Comparison of ENCODE assay signal across 25 cellular contexts in the genomic region with DNA sequence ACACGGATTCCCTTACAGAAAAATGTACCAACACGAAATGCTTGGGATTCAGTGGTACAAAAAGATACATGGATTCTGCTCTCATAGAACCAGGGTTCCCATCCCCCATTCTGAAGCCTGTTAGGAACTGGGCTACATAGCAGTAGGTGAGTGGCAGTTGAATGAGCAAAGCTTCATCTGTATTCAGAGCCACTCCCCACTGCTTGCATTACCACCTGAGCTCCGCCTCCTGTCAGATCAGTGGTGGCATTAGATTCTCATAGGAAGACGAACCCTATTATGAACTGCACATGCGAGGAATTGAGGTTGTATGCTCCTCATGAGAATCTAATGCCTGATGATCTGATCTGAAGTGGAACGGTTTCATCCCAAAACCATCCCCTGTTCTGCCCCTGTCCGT.
DNase-seq lines count a peak whose midpoint lies in the region; ATAC-seq and TF ChIP-seq lines count a peak whose summit lies in the region.
"Had no signal": no experiment of that assay in that cellular context is flagged by ENCODE, and none has a peak within 500 bp of the region (broad histone marks: within the 10 kb centered on the region; RNA-seq: fewer than 3 reads in every experiment).

No MANE protein-coding gene starts in this region.

- H2BK120ac ChIP-seq in trophoblast cell (ENCODE audit: insufficient read depth, low read length, poor library complexity), result no peak overlapping the region

- DNase-seq in DMS53 (lab: John Stamatoyannopoulos, UW) (peak; percentile 22), DMS53 treated with DMSO at 0.1 percent for 48 hours (lab: John Stamatoyannopoulos, UW; ENCODE audit: unreplicated experiment) (no peak), trophoblast cell (no peak), lower lobe of right lung (no peak)
- DNase-seq in activated CD4-positive, alpha-beta T cell treated with anti-CD3 and anti-CD28 coated beads, Interleukin-2, amount 10 ng/mL, durations not matched to agents 24 days and 14 days, result no peak
- DNase-seq: ACHN; BE2C; C1 segment of cervical spinal cord; CD4-positive, alpha-beta memory T cell; CD4-positive, CD25-positive, alpha-beta regulatory T cell; CD8-positive, alpha-beta memory T cell; COR-L47; DMS 273 treated with DMSO at 0.1 percent for 48 hours; DMS153; DMS79; DND-41; EL; GDM1 had no signal

- POLR2A ChIA-PET in HEK293 (lab: Yijun Ruan, JAX), result no interaction called here

- no peak overlapping the region for H2BK12ac ChIP-seq in trophoblast cell (ENCODE audit: low read length)

- H3K9me3 ChIP-seq in HEK293 (ENCODE audit: control insufficient read depth, insufficient read depth, low read depth, low read length) (no peaks in the 10 kb centered on the region), trophoblast cell (ENCODE audit: insufficient read depth, low read depth, low read length) (no peaks in the 10 kb centered on the region), lower lobe of right lung (no peaks in the 10 kb centered on the region)
- H3K9me3 ChIP-seq: A549, BE2C had no signal

- no peaks in the 10 kb centered on the region for H3K36me3 ChIP-seq in ACC112 (ENCODE audit: insufficient read depth, low read length)
- H3K36me3 ChIP-seq in HEK293 (ENCODE audit: control insufficient read depth in 2 of 2, insufficient read depth in 1 of 2, low read length in 2 of 2), result no peaks in the 10 kb centered on the region
- no peaks in the 10 kb centered on the region for H3K36me3 ChIP-seq in trophoblast cell (ENCODE audit: control insufficient read depth in 1 of 2, insufficient read depth in 2 of 2, low read length in 2 of 2)
- no peaks in the 10 kb centered on the region for H3K36me3 ChIP-seq in lower lobe of right lung
- H3K36me3 ChIP-seq: BE2C had no signal

- no peak overlapping the region for H3K4ac ChIP-seq in trophoblast cell (ENCODE audit: low read depth, low read length)

- CTCF ChIA-PET in HEK293 (lab: Yijun Ruan, JAX), result no interaction called here

- H3K4me1 Mint-ChIP-seq in activated CD4-positive, alpha-beta T cell treated with anti-CD3 and anti-CD28 coated beads, Interleukin-2, amount 10 ng/mL, durations not matched to agents 24 days and 14 days, result no peaks in the 10 kb centered on the region

- intact Hi-C loops in activated CD4-positive, alpha-beta T cell treated with anti-CD3 and anti-CD28 coated beads, Interleukin-2, amount 10 ng/mL, durations not matched to agents 24 days and 14 days (cut with micrococcal nuclease), result no loop called here
- intact Hi-C loops in lower lobe of right lung (cut with DNase I), result no loop called here

- H2AFZ ChIP-seq in ACC112 (ENCODE audit: low read length, unreplicated experiment) (no peak overlapping the region), trophoblast cell (ENCODE audit: insufficient read depth, low read length, poor library complexity) (no peak overlapping the region)

- H3K27me3 ChIP-seq in ACC112 (ENCODE audit: insufficient read depth, low read length) (no peaks in the 10 kb centered on the region), trophoblast cell (ENCODE audit: insufficient read depth, low read length) (no peaks in the 10 kb centered on the region), lower lobe of right lung (ENCODE audit: low read depth) (no peaks in the 10 kb centered on the region)
- H3K27me3 ChIP-seq: BE2C, BLaER1 had no signal

- no peak overlapping the region for H2BK5ac ChIP-seq in trophoblast cell (ENCODE audit: low read depth, low read length, poor library complexity)

- H3K14ac ChIP-seq in trophoblast cell (ENCODE audit: low read length), result no peak overlapping the region

- no peak overlapping the region for H3K27ac Mint-ChIP-seq in activated CD4-positive, alpha-beta T cell treated with anti-CD3 and anti-CD28 coated beads, Interleukin-2, amount 10 ng/mL, durations not matched to agents 24 days and 14 days
- H3K27ac Mint-ChIP-seq: CD4-positive, alpha-beta memory T cell; CD8-positive, alpha-beta memory T cell had no signal

- H3K4me3 ChIP-seq in ACC112 (ENCODE audit: low read depth, low read length) (no peak overlapping the region), HEK293 (ENCODE audit: low read depth, low read length) (no peak overlapping the region), trophoblast cell (ENCODE audit: low read depth, low read length) (peak overlapping the region; percentile 35), lower lobe of right lung (no peak overlapping the region)
- H3K4me3 ChIP-seq: A549, BLaER1, GM12878 had no signal

- H3K27me3 Mint-ChIP-seq in activated CD4-positive, alpha-beta T cell treated with anti-CD3 and anti-CD28 coated beads, Interleukin-2, amount 10 ng/mL, durations not matched to agents 24 days and 14 days, result no peaks in the 10 kb centered on the region
- H3K27me3 Mint-ChIP-seq: CD4-positive, alpha-beta memory T cell; CD4-positive, CD25-positive, alpha-beta regulatory T cell; CD8-positive, alpha-beta memory T cell had no signal

- no peak for ATAC-seq in lower lobe of right lung
- ATAC-seq: A549, GM12878 had no signal

- H3K36me3 Mint-ChIP-seq in activated CD4-positive, alpha-beta T cell treated with anti-CD3 and anti-CD28 coated beads, Interleukin-2, amount 10 ng/mL, durations not matched to agents 24 days and 14 days (ENCODE audit: low read depth), result peaks cover 1% of the 10 kb centered on the region

- peaks cover 18% of the 10 kb centered on the region for H3K4me1 ChIP-seq in ACC112 (ENCODE audit: control insufficient read depth, insufficient read depth, low read length, unreplicated experiment)
- no peaks in the 10 kb centered on the region for H3K4me1 ChIP-seq in HEK293 (ENCODE audit: control insufficient read depth, insufficient read depth, low read length)
- H3K4me1 ChIP-seq in trophoblast cell (ENCODE audit: control insufficient read depth in 1 of 2, insufficient read depth in 2 of 2, low read length in 2 of 2), result no peaks in the 10 kb centered on the region
- H3K4me1 ChIP-seq in lower lobe of right lung, result no peaks in the 10 kb centered on the region
- H3K4me1 ChIP-seq: A549, BE2C, BLaER1 had no signal

- TF ChIP-seq CTCF in HEK293 (tag by site-specific recombination; IDR thresholded peaks at IDR 0.05) (no peak), lower lobe of right lung (IDR thresholded peaks at IDR 0.05) (no peak)

- H4K91ac ChIP-seq in trophoblast cell (ENCODE audit: low read depth, low read length), result no peak overlapping the region

- H3K9me3 Mint-ChIP-seq in activated CD4-positive, alpha-beta T cell treated with anti-CD3 and anti-CD28 coated beads, Interleukin-2, amount 10 ng/mL, durations not matched to agents 24 days and 14 days, result no peaks in the 10 kb centered on the region
- H3K9me3 Mint-ChIP-seq: CD4-positive, alpha-beta memory T cell; CD8-positive, alpha-beta memory T cell had no signal

- H3K4me3 Mint-ChIP-seq in activated CD4-positive, alpha-beta T cell treated with anti-CD3 and anti-CD28 coated beads, Interleukin-2, amount 10 ng/mL, durations not matched to agents 24 days and 14 days, result no peak overlapping the region
- H3K4me3 Mint-ChIP-seq: CD14-positive monocyte; CD4-positive, alpha-beta memory T cell; CD4-positive, CD25-positive, alpha-beta regulatory T cell; CD8-positive, alpha-beta memory T cell had no signal

- no peak overlapping the region for H4K8ac ChIP-seq in trophoblast cell (ENCODE audit: low read depth, low read length)

- WGBS in trophoblast cell (ENCODE audit: extremely low coverage, insufficient coverage, insufficient read length), result no CpG with 5 or more reads among the region's 7 CpGs

- no peak overlapping the region for H4K12ac ChIP-seq in trophoblast cell (ENCODE audit: low read depth, low read length)

- H3K23ac ChIP-seq in trophoblast cell (ENCODE audit: low read length), result no peak overlapping the region

- no peaks in the 10 kb centered on the region for H3K79me1 ChIP-seq in trophoblast cell (ENCODE audit: low read length)

- H3K18ac ChIP-seq in trophoblast cell (ENCODE audit: low read length), result no peak overlapping the region

- no peak overlapping the region for H2AK5ac ChIP-seq in trophoblast cell (ENCODE audit: low read length)

- no peak overlapping the region for H3K9ac ChIP-seq in trophoblast cell (ENCODE audit: low read length)
- H3K9ac ChIP-seq: BLaER1 had no signal

- H3K27ac ChIP-seq in ACC112 (ENCODE audit: low read depth, low read length) (peak overlapping the region; percentile 92; the same call in 1 of the 2 replicates), HEK293 (ENCODE audit: extremely low read depth, low read depth, low read length) (no peak overlapping the region), trophoblast cell (ENCODE audit: low read depth, low read length) (no peak overlapping the region), lower lobe of right lung (no peak overlapping the region)
- H3K27ac ChIP-seq: 22Rv1, A549, BLaER1 had no signal

- H3K4me2 ChIP-seq in trophoblast cell (ENCODE audit: low read length), result no peak overlapping the region
- H3K4me2 ChIP-seq: A549, BLaER1 had no signal

- H3K79me2 ChIP-seq in ACC112 (ENCODE audit: control insufficient read depth, insufficient read depth, low read length, unreplicated experiment) (no peaks in the 10 kb centered on the region), trophoblast cell (ENCODE audit: control insufficient read depth, insufficient read depth, low read length, poor library complexity) (no peaks in the 10 kb centered on the region)

TF ChIP-seq in HEK293, 187 proteins besides CTCF, POLR2A, EP300 and RAD21:
- no peak for TF ChIP-seq ZBTB48 (tag by site-specific recombination; IDR thresholded peaks at IDR 0.05)
- TF ChIP-seq ZNF610 (tag by site-specific recombination; IDR thresholded peaks at IDR 0.05; ENCODE audit: borderline replicate concordance), result peak; percentile 98
- peak; percentile 27; the same call in 1 of the 2 replicates for TF ChIP-seq ZNF549 (tag by site-specific recombination; IDR thresholded peaks at IDR 0.05)
- no peak for TF ChIP-seq ZNF501 (tag by site-specific recombination; IDR thresholded peaks at IDR 0.05)
- no peak for TF ChIP-seq ZNF248 (tag by site-specific recombination; IDR thresholded peaks at IDR 0.05)
- TF ChIP-seq KLF9 (tag by site-specific recombination; IDR thresholded peaks at IDR 0.05; ENCODE audit: low read depth), result no peak
- no peak for TF ChIP-seq GFI1B (tag by site-specific recombination; IDR thresholded peaks at IDR 0.05)
